In the genomic region with DNA sequence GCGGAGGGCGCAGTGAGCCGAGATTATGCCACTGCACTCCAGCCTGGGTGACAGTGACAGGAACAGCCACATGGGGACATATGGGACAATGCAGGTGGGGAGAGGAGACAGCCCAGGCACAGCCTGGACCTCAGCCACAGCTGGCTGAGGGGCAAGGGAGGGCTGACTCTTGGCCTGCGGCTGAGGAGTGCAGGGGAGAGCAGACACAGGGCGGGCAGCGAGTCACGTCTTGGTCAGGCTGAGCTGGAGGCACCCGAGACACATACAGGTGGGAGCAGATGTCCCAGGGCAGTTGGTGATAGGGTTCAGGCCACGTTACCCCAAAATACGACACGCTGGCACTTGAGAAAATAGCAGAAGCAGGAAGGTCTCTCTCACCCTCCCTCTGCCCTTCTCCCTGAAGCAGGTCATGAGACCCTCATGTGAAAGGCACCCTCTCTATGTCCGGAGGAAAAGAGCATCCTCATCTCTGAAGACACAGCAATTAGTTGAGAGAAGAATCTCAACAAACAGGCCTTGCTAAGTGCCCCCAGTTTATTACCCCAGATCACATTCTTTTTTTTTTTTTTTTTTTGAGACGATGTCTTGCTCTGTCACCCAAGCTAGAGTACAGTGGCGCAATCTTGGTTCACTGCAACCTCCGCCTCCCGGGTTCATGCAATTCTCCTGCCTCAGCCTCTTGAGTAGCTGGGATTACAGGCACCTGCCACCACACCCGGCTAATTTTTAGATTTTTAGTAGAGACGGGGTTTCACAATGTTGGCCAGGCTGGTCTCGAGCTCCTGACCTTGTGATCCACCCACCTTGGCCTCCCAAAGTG, we compare ENCODE assay signal across 1 cellular context.
TF ChIP-seq lines count a peak whose summit lies in the region.

No MANE protein-coding gene starts in this region.

TF ChIP-seq in H1, 55 proteins besides CTCF, POLR2A, EP300 and RAD21:
- TF ChIP-seq RXRA (IDR thresholded peaks at IDR 0.05; ENCODE audit: insufficient read depth, low read depth, low read length) (no peak), ZNF274 (IDR thresholded peaks at IDR 0.05; ENCODE audit: borderline replicate concordance, extremely low read depth, low read length) (no peak), YY1 (IDR thresholded peaks at IDR 0.05; ENCODE audit: low read depth, low read length) (no peak), BACH1 (IDR thresholded peaks at IDR 0.05; ENCODE audit: low read length) (no peak), SIRT6 (IDR thresholded peaks at IDR 0.05; ENCODE audit: low read length) (no peak), EGR1 (IDR thresholded peaks at IDR 0.05; ENCODE audit: borderline replicate concordance, low read depth, low read length) (no peak), GTF2F1 (IDR thresholded peaks at IDR 0.05; ENCODE audit: borderline replicate concordance, low read depth, low read length) (no peak), KDM5A (IDR thresholded peaks at IDR 0.05; ENCODE audit: low read length) (no peak), SP1 (IDR thresholded peaks at IDR 0.05; ENCODE audit: low read depth, low read length) (no peak), RNF2 (IDR thresholded peaks at IDR 0.05; ENCODE audit: borderline replicate concordance, low read depth, low read length, missing control alignments, poor library complexity, severe bottlenecking) (no peak)
- TF ChIP-seq, protein P1, sequence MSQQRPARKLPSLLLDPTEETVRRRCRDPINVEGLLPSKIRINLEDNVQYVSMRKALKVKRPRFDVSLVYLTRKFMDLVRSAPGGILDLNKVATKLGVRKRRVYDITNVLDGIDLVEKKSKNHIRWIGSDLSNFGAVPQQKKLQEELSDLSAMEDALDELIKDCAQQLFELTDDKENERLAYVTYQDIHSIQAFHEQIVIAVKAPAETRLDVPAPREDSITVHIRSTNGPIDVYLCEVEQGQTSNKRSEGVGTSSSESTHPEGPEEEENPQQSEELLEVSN (IDR thresholded peaks at IDR 0.05): no peak
TF ChIP-seq in H1: peak in this region for 0.
